In genomic region chrX:55695227-55696018, GRCh38 we compare ENCODE assay signal across 1 cellular context.
TF ChIP-seq lines count a peak whose summit lies in the region.

No MANE protein-coding gene starts in this region.

TF ChIP-seq in SK-N-SH, 30 proteins besides CTCF, POLR2A, EP300 and RAD21 (continued from another document):
- TF ChIP-seq, protein P1, sequence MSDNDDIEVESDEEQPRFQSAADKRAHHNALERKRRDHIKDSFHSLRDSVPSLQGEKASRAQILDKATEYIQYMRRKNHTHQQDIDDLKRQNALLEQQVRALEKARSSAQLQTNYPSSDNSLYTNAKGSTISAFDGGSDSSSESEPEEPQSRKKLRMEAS (IDR thresholded peaks at IDR 0.05; ENCODE audit: low read depth) = no peak
- no peak for TF ChIP-seq USF2 (IDR thresholded peaks at IDR 0.05; ENCODE audit: borderline replicate concordance, low read depth, low read length)
- TF ChIP-seq USF1 (IDR thresholded peaks at IDR 0.05; ENCODE audit: borderline replicate concordance, low read depth) = no peak
- no peak for TF ChIP-seq ELF1 (IDR thresholded peaks at IDR 0.05)
- TF ChIP-seq, protein P2, sequence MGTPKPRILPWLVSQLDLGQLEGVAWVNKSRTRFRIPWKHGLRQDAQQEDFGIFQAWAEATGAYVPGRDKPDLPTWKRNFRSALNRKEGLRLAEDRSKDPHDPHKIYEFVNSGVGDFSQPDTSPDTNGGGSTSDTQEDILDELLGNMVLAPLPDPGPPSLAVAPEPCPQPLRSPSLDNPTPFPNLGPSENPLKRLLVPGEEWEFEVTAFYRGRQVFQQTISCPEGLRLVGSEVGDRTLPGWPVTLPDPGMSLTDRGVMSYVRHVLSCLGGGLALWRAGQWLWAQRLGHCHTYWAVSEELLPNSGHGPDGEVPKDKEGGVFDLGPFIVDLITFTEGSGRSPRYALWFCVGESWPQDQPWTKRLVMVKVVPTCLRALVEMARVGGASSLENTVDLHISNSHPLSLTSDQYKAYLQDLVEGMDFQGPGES (IDR thresholded peaks at IDR 0.05; ENCODE audit: low read depth, low read length) = no peak
- TF ChIP-seq REST (IDR thresholded peaks at IDR 0.05; ENCODE audit: low read depth, low read length) = no peak
- TF ChIP-seq PBX3 (IDR thresholded peaks at IDR 0.05) = no peak
- no peak for TF ChIP-seq CHD2 (IDR thresholded peaks at IDR 0.05; ENCODE audit: low read length, partially characterized antibody)
- no peak for TF ChIP-seq RCOR1 (IDR thresholded peaks at IDR 0.05; ENCODE audit: low read length)
- no peak for TF ChIP-seq FOSL2 (IDR thresholded peaks at IDR 0.05; ENCODE audit: borderline replicate concordance, low read depth)
- no peak for TF ChIP-seq FOXJ3 (CRISPR knock-in tag; IDR thresholded peaks at IDR 0.05)
- TF ChIP-seq GATA2 (CRISPR knock-in tag; IDR thresholded peaks at IDR 0.05) = no peak
